In the genomic region with DNA sequence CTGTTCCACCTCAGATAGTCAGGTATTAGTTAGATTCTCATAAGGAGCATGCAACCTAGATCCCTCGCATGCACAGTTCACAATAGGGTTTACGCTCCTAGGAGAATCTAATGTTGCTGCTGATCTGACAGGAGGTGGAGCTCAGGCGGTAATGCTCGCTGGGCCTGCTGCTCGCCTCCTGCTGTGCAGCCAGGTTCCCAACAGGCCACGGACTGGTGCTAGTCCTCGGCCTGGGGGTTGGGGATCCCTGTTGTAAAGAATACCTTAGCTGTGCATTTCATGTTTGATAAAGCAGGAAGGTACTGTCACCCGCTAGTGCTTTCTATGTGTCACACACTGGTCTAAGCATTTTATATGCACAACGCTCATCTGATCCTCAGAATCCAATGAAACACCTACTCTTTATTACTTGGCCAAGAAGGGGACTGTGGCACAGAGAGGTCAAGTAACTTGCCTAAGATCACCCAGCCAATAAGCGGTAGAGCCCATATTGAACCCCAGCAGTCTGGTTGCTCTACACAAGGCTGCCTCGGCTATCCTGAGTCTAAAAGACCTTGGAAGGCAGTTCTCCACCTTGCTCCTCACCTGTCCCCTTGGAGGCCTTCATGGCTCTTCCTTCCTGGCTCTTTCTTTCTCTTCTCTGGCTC, we compare ENCODE assay signal across 21 cellular contexts. TPM values are rescaled to one million over a fixed set of nuclear protein-coding genes. Genes with fewer than 3 reads are reported as not detected.
DNase-seq lines count a peak whose midpoint lies in the region; ATAC-seq, FAIRE-seq and TF ChIP-seq lines count a peak whose summit lies in the region.
"Had no signal": no experiment of that assay in that cellular context is flagged by ENCODE, and none has a peak within 500 bp of the region (broad histone marks: within the 10 kb centered on the region; RNA-seq: fewer than 3 reads in every experiment).

No MANE protein-coding gene starts in this region.

- H3K27me3 ChIP-seq in HepG2 (ENCODE audit: control insufficient read depth in 1 of 2, insufficient read depth in 2 of 2, low read length in 2 of 2): peaks cover 6 to 8% of the 10 kb centered on the region in 2 experiments
- H3K27me3 ChIP-seq in right lobe of liver: no peaks in the 10 kb centered on the region
- H3K27me3 ChIP-seq in K562 (ENCODE audit: control insufficient read depth in 2 of 2, insufficient read depth in 2 of 2, low read length in 2 of 2): no peaks in the 10 kb centered on the region
- no peaks in the 10 kb centered on the region for H3K27me3 ChIP-seq in vagina
- no peaks in the 10 kb centered on the region for H3K27me3 ChIP-seq in colonic mucosa
- H3K27me3 ChIP-seq: Peyer's patch had no signal

- POLR2A ChIA-PET in HepG2 (lab: Yijun Ruan, JAX) (no interaction called here), K562 (lab: Yijun Ruan, JAX) (interaction anchor here (1.9 kb wide), 1 partner anchor 11 kb away, joined by 10 read pairs; no protein-coding TSS in a partner anchor)

- FAIRE-seq in HepG2 (lab: Jason Lieb, UNC) (no peak), K562 (lab: Jason Lieb, UNC) (no peak)
- FAIRE-seq: A549, GM12891 had no signal

- DNase-seq in HepG2 (ENCODE audit: low spot score) (no peak), right lobe of liver (no peak), K562 (ENCODE audit: extremely low read depth in 1 of 4, low spot score in 3 of 4) (peak in 1 of 4 experiments; percentile 45), left lobe of liver (ENCODE audit: low spot score) (peak; percentile 33), vagina (ENCODE audit: extremely low spot score in 2 of 2) (peak; percentile 22 to 46), colonic mucosa (no peak), A172 (ENCODE audit: low spot score) (no peak)
- DNase-seq: BE2C, DMS 273 treated with DMSO at 0.1 percent for 48 hours, DMS79 treated with DMSO at 0.1 percent for 48 hours, KG1, NCI-H1092 treated with DMSO at 0.1 percent for 48 hours, NCI-H1436 treated with DMSO at 0.1 percent for 48 hours, NCI-H1930, NCI-H524, NCI-H774 had no signal

- no peak overlapping the region for H3K27ac ChIP-seq in HepG2 (ENCODE audit: extremely low read length, insufficient read depth, low read length)
- no peak overlapping the region for H3K27ac ChIP-seq in right lobe of liver
- peak overlapping the region; percentile 80; the same call in 2 of the 3 replicates for H3K27ac ChIP-seq in K562 (ENCODE audit: extremely low read depth, low read depth, low read length)
- H3K27ac ChIP-seq in vagina: no peak overlapping the region
- H3K27ac ChIP-seq in colonic mucosa: no peak overlapping the region
- H3K27ac ChIP-seq: A549, Peyer's patch had no signal

- H3K9ac ChIP-seq in HepG2 (ENCODE audit: insufficient read depth, low read depth, low read length): no peak overlapping the region
- peak overlapping the region; percentile 14 to 38; a peak in 3 of 4 replicates for H3K9ac ChIP-seq in K562 (ENCODE audit: insufficient read depth in 1 of 2, low read depth in 2 of 2, low read length in 2 of 2)
- H3K9ac ChIP-seq in colonic mucosa (ENCODE audit: low read depth in 2 of 2, low read length in 2 of 2): no peak overlapping the region

- no peak overlapping the region for H2AFZ ChIP-seq in HepG2 (ENCODE audit: low read length)
- H2AFZ ChIP-seq in K562 (ENCODE audit: low read depth, low read length): peak overlapping the region; percentile 76; the same call in 1 of the 2 replicates

- H3K79me2 ChIP-seq in HepG2 (ENCODE audit: insufficient read depth, low read length) (no peaks in the 10 kb centered on the region), K562 (ENCODE audit: control insufficient read depth, insufficient read depth, low read length) (no peaks in the 10 kb centered on the region)

- CTCF ChIA-PET in HepG2 (lab: Yijun Ruan, JAX; ENCODE audit: low intra/inter-chr PET ratio, low total read pairs) (no interaction called here), K562 (lab: Yijun Ruan, JAX; ENCODE audit: low intra/inter-chr PET ratio) (no interaction called here)

- H3K4me2 ChIP-seq in HepG2 (ENCODE audit: low read depth, low read length) (no peak overlapping the region), K562 (ENCODE audit: insufficient read depth, low read length) (peak overlapping the region; percentile 60)
- H3K4me2 ChIP-seq: A549 had no signal

- H4K20me1 ChIP-seq in HepG2 (ENCODE audit: insufficient read depth, low read length) (no peaks in the 10 kb centered on the region), K562 (replicated peaks; ENCODE audit: control insufficient read depth, insufficient read depth, low read length) (no peaks in the 10 kb centered on the region)

- H3K4me3 ChIP-seq in HepG2 (replicated peaks in 1 of 3; ENCODE audit: insufficient read depth in 1 of 3, low read depth in 2 of 3, low read length in 3 of 3) (no peak overlapping the region), right lobe of liver (no peak overlapping the region), K562 (no peak overlapping the region), vagina (no peak overlapping the region), colonic mucosa (no peak overlapping the region)
- H3K4me3 ChIP-seq: A549, Peyer's patch had no signal

- 58% methylated on average over 11 of the region's 11 CpGs for WGBS in HepG2 (ENCODE audit: low lambda C conversion rate)
- WGBS in right lobe of liver (ENCODE audit: insufficient coverage, low coverage, low lambda C conversion rate, missing lambda C conversion rate): 83% methylated on average over 1 of the region's 11 CpGs
- 33% methylated on average over 11 of the region's 11 CpGs for WGBS in K562 (ENCODE audit: insufficient coverage, low coverage, missing lambda C conversion rate)

- TF ChIP-seq EP300 in HepG2 (IDR thresholded peaks at IDR 0.05; ENCODE audit: low read depth in 2 of 2, low read length in 2 of 2) (no peak), HepG2 (CRISPR knock-in tag; IDR thresholded peaks at IDR 0.05; ENCODE audit: borderline replicate concordance) (no peak), K562 (IDR thresholded peaks at IDR 0.05; ENCODE audit: low read length) (no peak)

- in situ Hi-C loops in HepG2 (cut with HindIII; ENCODE audit: extremely low pct_ligation_motif_present, low pct_unique_long_range_greater_than_20kb) (no loop called here), K562 (cut with MboI) (no loop called here)

- H3K9me1 ChIP-seq in K562 (ENCODE audit: control insufficient read depth, insufficient read depth, low read length): peaks cover 3% of the 10 kb centered on the region

- H3K4me1 ChIP-seq in HepG2 (ENCODE audit: insufficient read depth, low read length) (peaks cover 16% of the 10 kb centered on the region), right lobe of liver (no peaks in the 10 kb centered on the region), K562 (replicated peaks in 1 of 2; ENCODE audit: control insufficient read depth in 2 of 2, insufficient read depth in 2 of 2, low read length in 2 of 2) (peaks cover 13 to 48% of the 10 kb centered on the region in 2 experiments; a peak in 4 of 5 replicates), vagina (peaks cover under 1% of the 10 kb centered on the region), colonic mucosa (no peaks in the 10 kb centered on the region)
- H3K4me1 ChIP-seq: A549, BE2C, Peyer's patch had no signal

- BruUV-seq in HepG2 (replicated peaks; lab: Mats Ljungman, UMichigan) (no TSS peak), K562 (replicated peaks; lab: Mats Ljungman, UMichigan) (no TSS peak)

- no peak for ATAC-seq in HepG2
- ATAC-seq in right lobe of liver: no peak
- peak; percentile 21 for ATAC-seq in K562
- ATAC-seq in left lobe of liver: no peak
- ATAC-seq in GM19035 (IDR thresholded peaks at IDR 0.05; ENCODE audit: unreplicated experiment): no peak
- ATAC-seq: A549, SK-N-SH treated with all-trans-retinoic acid at 6 μM for 48 hours had no signal

- H3K9me3 ChIP-seq in HepG2 (ENCODE audit: low read length) (peaks cover 24% of the 10 kb centered on the region), right lobe of liver (no peaks in the 10 kb centered on the region), K562 (replicated peaks; ENCODE audit: control insufficient read depth, insufficient read depth, low read depth, low read length) (peaks cover 9% of the 10 kb centered on the region; the same call in 1 of the 2 replicates), vagina (no peaks in the 10 kb centered on the region), colonic mucosa (no peaks in the 10 kb centered on the region)
- H3K9me3 ChIP-seq: BE2C, Peyer's patch had no signal

- no peak for TF ChIP-seq CTCF in HepG2 (CRISPR knock-in tag; IDR thresholded peaks at IDR 0.05)
- TF ChIP-seq CTCF in right lobe of liver (IDR thresholded peaks at IDR 0.05): no peak
- TF ChIP-seq CTCF in K562 (IDR thresholded peaks at IDR 0.05 in 2 of 3, conservative IDR thresholded peaks at IDR 0.05 in 1 of 3; ENCODE audit: insufficient read depth in 2 of 3, low read depth in 1 of 3, low read length in 3 of 3): no peak
- TF ChIP-seq CTCF in vagina (IDR thresholded peaks at IDR 0.05): no peak
- TF ChIP-seq CTCF in colonic mucosa (IDR thresholded peaks at IDR 0.05): no peak

- no peaks in the 10 kb centered on the region for H3K36me3 ChIP-seq in HepG2 (replicated peaks in 1 of 2; ENCODE audit: control insufficient read depth in 1 of 2, insufficient read depth in 2 of 2, low read length in 2 of 2)
- H3K36me3 ChIP-seq in right lobe of liver: no peaks in the 10 kb centered on the region
- no peaks in the 10 kb centered on the region for H3K36me3 ChIP-seq in K562 (ENCODE audit: control insufficient read depth, insufficient read depth, low read length)
- H3K36me3 ChIP-seq in vagina: no peaks in the 10 kb centered on the region
- no peaks in the 10 kb centered on the region for H3K36me3 ChIP-seq in colonic mucosa
- H3K36me3 ChIP-seq: BE2C, Peyer's patch had no signal

- TF ChIP-seq RAD21 in HepG2 (CRISPR knock-in tag; IDR thresholded peaks at IDR 0.05) (no peak), K562 (CRISPR knock-in tag; conservative IDR thresholded peaks at IDR 0.05 in 1 of 2, IDR thresholded peaks at IDR 0.05 in 1 of 2) (no peak)

- TF ChIP-seq POLR2A in HepG2 (IDR thresholded peaks at IDR 0.05; ENCODE audit: insufficient read depth in 1 of 2, low read depth in 2 of 2, low read length in 2 of 2) (no peak), right lobe of liver (IDR thresholded peaks at IDR 0.05) (no peak), K562 (conservative IDR thresholded peaks at IDR 0.05) (no peak), vagina (IDR thresholded peaks at IDR 0.05) (no peak)

- intact Hi-C loops in HepG2 (cut with micrococcal nuclease; ENCODE audit: unreplicated experiment) (no loop called here), right lobe of liver (cut with DNase I) (no loop called here), K562 (cut with micrococcal nuclease) (no loop called here), vagina (cut with DNase I) (no loop called here), colonic mucosa (cut with DNase I) (no loop called here)

RNA-seq across cellular contexts. Expression of gene SLC4A3, which starts 35.8 kb away (rescaled TPM):
- 0.10 and 0.18 TPM in 2 replicates for total RNA-seq in HepG2 (2016; rRNA removed; fragmentation: Illumina TruSeq; extraction: Trizol)
- total RNA-seq in HepG2 (2016; cell fraction: cytosol; rRNA removed; fragmentation: Illumina TruSeq; extraction: Trizol; ENCODE audit: low read depth): not detected in 2 replicates
- 0.13 and 0.22 TPM in 2 replicates for total RNA-seq in HepG2 (2016; cell fraction: insoluble cytoplasmic fraction; rRNA removed; fragmentation: Illumina TruSeq; extraction: Trizol)
- total RNA-seq in HepG2 (2016; cell fraction: membrane; rRNA removed; fragmentation: Illumina TruSeq; extraction: Trizol): not detected in 2 replicates
- total RNA-seq in HepG2 (2016; cell fraction: nucleus; rRNA removed; fragmentation: Illumina TruSeq; extraction: Trizol): 0.22 and 0.53 TPM in 2 replicates
- polyA plus RNA-seq in HepG2 (2011; rRNA removed): 0.95 and 1.2 TPM in 2 replicates
- polyA plus RNA-seq in HepG2 (2011; cell fraction: cytosol; rRNA removed): 0.55 and 0.62 TPM in 2 replicates
- 10.4 and 15.1 TPM in 2 replicates for polyA plus RNA-seq in HepG2 (2011; cell fraction: nucleus; rRNA removed)
- polyA plus RNA-seq in HepG2 (2012): 0.32 and 0.75 TPM in 2 replicates
- polyA plus RNA-seq in HepG2 (2016; cell fraction: cytosol; fragmentation: Illumina TruSeq; extraction: Trizol; ENCODE audit: low read depth): 0.05 TPM in 1 of 2 replicates, not detected in the other
- 0.17 TPM in 1 of 2 replicates, not detected in the other for polyA plus RNA-seq in HepG2 (2016; cell fraction: insoluble cytoplasmic fraction; fragmentation: Illumina TruSeq; extraction: Trizol; ENCODE audit: low read depth)
- polyA plus RNA-seq in HepG2 (2016; cell fraction: membrane; fragmentation: Illumina TruSeq; extraction: Trizol; ENCODE audit: low read depth): 0.13 TPM in 1 of 2 replicates, not detected in the other
- polyA plus RNA-seq in HepG2 (2016; cell fraction: nucleus; fragmentation: Illumina TruSeq; extraction: Trizol; ENCODE audit: insufficient read depth, low read depth): 0.52 and 0.57 TPM in 2 replicates
- 1.2 TPM in 1 of 2 replicates, not detected in the other for polyA minus RNA-seq in HepG2 (2011; rRNA and poly(A)+ RNA removed; ENCODE audit: low replicate concordance)
- polyA minus RNA-seq in HepG2 (2011; cell fraction: cytosol; rRNA and poly(A)+ RNA removed): 0.70 TPM in 1 of 2 replicates, not detected in the other
- polyA minus RNA-seq in HepG2 (2011; cell fraction: nucleus; rRNA and poly(A)+ RNA removed): 2.1 and 2.6 TPM in 2 replicates
- total RNA-seq in right lobe of liver: under 1 TPM in 5 of 6 experiments, not detected in 1; 0.14 to 0.42 (median 0.27) TPM
- total RNA-seq in K562 (2011; cell fraction: chromatin; rRNA removed; ENCODE audit: low replicate concordance): 0.28 and 2.2 TPM in 2 replicates
- total RNA-seq in K562 (2011; cell fraction: nucleolus; rRNA removed): 0.53 and 1.0 TPM in 2 replicates
- 0.53 and 0.59 TPM in 2 replicates for total RNA-seq in K562 (2011; cell fraction: nucleoplasm; rRNA removed)
- not detected in 2 replicates for total RNA-seq in K562 (2014; rRNA removed)
- not detected in 2 replicates for total RNA-seq in K562 (2014; rRNA removed; fragmentation: Illumina TruSeq; extraction: Trizol)
- 0.04 TPM in 1 of 2 replicates, not detected in the other for total RNA-seq in K562 (2015; rRNA removed; fragmentation: Illumina TruSeq; extraction: Trizol)
- total RNA-seq in K562 (2021): 0.04 and 0.31 TPM in 2 replicates
- 0.26 and 0.76 TPM in 2 replicates for polyA plus RNA-seq in K562 (2011; rRNA removed)
- polyA plus RNA-seq in K562 (2011; cell fraction: cytosol; rRNA removed): 0.39 and 0.62 TPM in 2 replicates
- polyA plus RNA-seq in K562 (2011; cell fraction: nucleus; rRNA removed): 3.3 and 5.9 TPM in 2 replicates
- 0.08 and 0.17 TPM in 2 replicates for polyA plus RNA-seq in K562 (2012)
- 0.04 TPM in 1 of 2 replicates, not detected in the other for polyA plus RNA-seq in K562 (2014; fragmentation: Illumina TruSeq; extraction: Trizol)
- polyA plus RNA-seq in K562 (2014; fragmentation: Nextera tagmentation; extraction: Ambion mirVana): not detected
- polyA plus RNA-seq in K562 (2014; rRNA removed): 0.05 and 0.11 TPM in 2 replicates
- not detected in 2 replicates for polyA minus RNA-seq in K562 (2011; rRNA and poly(A)+ RNA removed)
- polyA minus RNA-seq in K562 (2011; cell fraction: cytosol; rRNA and poly(A)+ RNA removed): not detected in 2 replicates
- 1.1 and 2.2 TPM in 2 replicates for polyA minus RNA-seq in K562 (2011; cell fraction: nucleus; rRNA and poly(A)+ RNA removed)
- total RNA-seq in left lobe of liver: 0.20 TPM
- 13.5 TPM for total RNA-seq in vagina
- total RNA-seq in colonic mucosa: under 1 TPM; 0.47 to 0.72 TPM
- total RNA-seq in A172 (2014; rRNA removed; shearing (Covaris generic)): 10.9 and 11.4 TPM in 2 replicates

Comparison
In these comparisons a context has a peak if more than half of its experiments do, and no peak if none do; other contexts are left out.
1. DNase-seq: peak in left lobe of liver (single experiment) and vagina (2 of 2); none in HepG2 (single experiment), right lobe of liver (0 of 3), colonic mucosa (single experiment) and A172 (single experiment).
2. H3K9ac ChIP-seq: peak in K562 (2 of 2); none in HepG2 (single experiment) and colonic mucosa (0 of 2).
3. Of the 241 proteins assayed by ChIP-seq in both HepG2 and K562: peak only in HepG2: none; only in K562: KDM1A and ZFP36; in both: none; in neither: 239.